22 cellular contexts compared by ENCODE assay signal in genomic region chr1:104463126-104463697, GRCh38.
"Had no signal": no experiment of that assay in that cellular context is flagged by ENCODE, and none has a peak within 500 bp of the region (broad histone marks: within the 10 kb centered on the region; RNA-seq: fewer than 3 reads in every experiment).

No MANE protein-coding gene starts in this region.

- H3K27me3 Mint-ChIP-seq: dendritic cell treated with granulocyte-macrophage colony-stimulating factor and Interleukin-4, amounts not matched to agents 40 ng/mL and 50 ng/mL, for 4 days; stimulated activated naive B cell treated with anti-CD40 and anti-IgM and Interleukin-4, amounts not matched to agents 10 μg/mL and 1 μg/mL and 100 μg/mL, for 72 hours; stimulated activated naive CD8-positive, alpha-beta T cell treated with anti-CD3 and anti-CD28 coated beads, Interleukin-15, amount 100 ng/mL, for 72 hours had no signal

- H3K9ac ChIP-seq: parathyroid adenoma had no signal

- ATAC-seq: left cardiac atrium; left ventricle myocardium superior; right lobe of liver; stimulated activated naive B cell treated with anti-CD40 and anti-IgM and Interleukin-4, amounts not matched to agents 10 μg/mL and 1 μg/mL and 100 μg/mL, for 72 hours; stimulated activated naive CD8-positive, alpha-beta T cell treated with anti-CD3 and anti-CD28 coated beads, Interleukin-15, amount 100 ng/mL, for 72 hours; upper lobe of right lung had no signal

- H3K9me3 ChIP-seq: prostate gland, right lobe of liver, testis, vagina had no signal

- H3K79me2 ChIP-seq: parathyroid adenoma had no signal

- H3K4me3 Mint-ChIP-seq: dendritic cell treated with granulocyte-macrophage colony-stimulating factor and Interleukin-4, amounts not matched to agents 40 ng/mL and 50 ng/mL, for 4 days; nephron; stimulated activated naive B cell treated with anti-CD40 and anti-IgM and Interleukin-4, amounts not matched to agents 10 μg/mL and 1 μg/mL and 100 μg/mL, for 72 hours; stimulated activated naive CD8-positive, alpha-beta T cell treated with anti-CD3 and anti-CD28 coated beads, Interleukin-15, amount 100 ng/mL, for 72 hours had no signal

- H3K27ac Mint-ChIP-seq: dendritic cell treated with granulocyte-macrophage colony-stimulating factor and Interleukin-4, amounts not matched to agents 40 ng/mL and 50 ng/mL, for 4 days; nephron; stimulated activated naive B cell treated with anti-CD40 and anti-IgM and Interleukin-4, amounts not matched to agents 10 μg/mL and 1 μg/mL and 100 μg/mL, for 72 hours had no signal

- H3K27me3 ChIP-seq: esophagus squamous epithelium, right lobe of liver, testis, tibial nerve, upper lobe of right lung, vagina had no signal

- H3K4me3 ChIP-seq: esophagus squamous epithelium, lung, prostate gland, right lobe of liver, testis, tibial nerve, upper lobe of right lung, vagina had no signal

- H2AFZ ChIP-seq: parathyroid adenoma had no signal

- H3K4me1 Mint-ChIP-seq: nephron; stimulated activated naive CD8-positive, alpha-beta T cell treated with anti-CD3 and anti-CD28 coated beads, Interleukin-15, amount 100 ng/mL, for 72 hours had no signal

- H3K27ac ChIP-seq: esophagus squamous epithelium, parathyroid adenoma, prostate gland, right lobe of liver, testis, tibial nerve, upper lobe of right lung, vagina had no signal

- DNase-seq: esophagus squamous epithelium; foreskin fibroblast; kidney; left cardiac atrium; left ventricle myocardium superior; mesenchymal stem cell; midbrain; retina; right lobe of liver; stimulated activated CD4-positive, alpha-beta T cell treated with anti-CD3 and anti-CD28 coated beads, Interleukin-1b, Interleukin-23, amount 100 ng/mL, for 48 hours; stimulated activated CD4-positive, alpha-beta T cell treated with anti-CD3 and anti-CD28 coated beads, Interleukin-4, amount 100 ng/mL, for 24 hours; stimulated activated naive B cell treated with anti-CD40 and anti-IgM and Interleukin-4, amounts not matched to agents 10 μg/mL and 1 μg/mL and 100 μg/mL, for 72 hours; stimulated activated naive CD8-positive, alpha-beta T cell treated with anti-CD3 and anti-CD28 coated beads, Interleukin-15, amount 100 ng/mL, for 72 hours; testis; upper lobe of right lung had no signal

- H3K4me1 ChIP-seq: esophagus squamous epithelium, parathyroid adenoma, prostate gland, right lobe of liver, testis, tibial nerve, upper lobe of right lung, vagina had no signal

- H3K36me3 ChIP-seq: esophagus squamous epithelium, prostate gland, right lobe of liver, tibial nerve, upper lobe of right lung, vagina had no signal
